Comparison of ENCODE assay signal across 10 cellular contexts in the genomic region with DNA sequence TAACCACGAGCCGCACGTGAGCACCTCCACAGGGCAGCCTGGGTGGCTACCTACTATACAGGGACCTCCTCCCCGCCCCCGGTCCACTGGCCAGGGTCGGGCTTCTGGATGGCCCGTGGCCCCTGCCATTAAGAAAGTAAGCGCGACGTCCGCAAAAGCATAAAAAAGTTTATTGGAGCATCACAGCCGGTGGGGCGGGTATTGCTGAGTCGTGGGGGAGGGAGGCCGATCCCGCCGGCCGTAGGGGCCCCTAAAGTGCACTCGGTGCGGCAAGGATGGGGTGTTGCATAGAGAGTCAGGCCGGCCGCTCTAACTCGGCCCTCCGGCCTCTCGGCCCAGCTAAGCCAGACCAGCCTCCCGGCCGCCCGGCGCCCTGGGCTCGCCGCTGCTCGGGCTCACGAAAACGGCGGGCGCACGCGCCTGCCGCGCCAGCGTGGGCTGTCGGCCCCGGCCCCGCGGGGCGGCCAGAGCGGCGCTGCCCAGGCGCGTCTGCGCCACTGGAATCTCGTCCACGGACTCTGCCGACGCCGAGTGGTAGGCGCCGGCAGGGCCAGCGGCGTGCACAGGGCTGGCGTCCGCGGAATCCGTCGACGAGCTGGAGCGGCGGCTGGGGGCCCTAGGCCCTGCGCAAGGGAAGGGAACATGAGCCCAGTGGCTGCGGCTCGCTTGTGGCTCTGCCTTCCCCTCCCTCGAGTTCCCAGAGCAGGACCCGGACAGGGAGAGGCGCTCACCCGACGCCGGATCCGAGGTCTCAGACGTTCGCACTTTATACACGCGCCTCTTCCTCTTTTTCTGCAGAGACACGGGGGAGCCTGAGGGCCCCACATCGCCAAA. TPM values are rescaled to one million over a fixed set of nuclear protein-coding genes. Genes with fewer than 3 reads are reported as not detected.
DNase-seq lines count a peak whose midpoint lies in the region; ATAC-seq and TF ChIP-seq lines count a peak whose summit lies in the region.
"Had no signal": no experiment of that assay in that cellular context is flagged by ENCODE, and none has a peak within 500 bp of the region (broad histone marks: within the 10 kb centered on the region; RNA-seq: fewer than 3 reads in every experiment).

No MANE protein-coding gene starts in this region.

- TF ChIP-seq CTCF in ascending aorta (IDR thresholded peaks at IDR 0.05): no peak

- H3K36me3 ChIP-seq in ascending aorta: no peaks in the 10 kb centered on the region

- DNase-seq in DMS53 (lab: John Stamatoyannopoulos, UW) (peak; percentile 30), DMS53 treated with DMSO at 0.1 percent for 48 hours (lab: John Stamatoyannopoulos, UW; ENCODE audit: unreplicated experiment) (no peak), ascending aorta (ENCODE audit: low spot score in 2 of 2) (peak in 1 of 2 donors; percentile 67), substantia nigra (lab: John Stamatoyannopoulos, UW) (peak in 1 of 49 donors; percentile 22), cerebellar nuclear complex (lab: John Stamatoyannopoulos, UW) (no peak), T-helper 9 cell (no peak)
- DNase-seq: SHP77 treated with DMSO at 0.1 percent for 48 hours had no signal

- ATAC-seq in HG02763 (IDR thresholded peaks at IDR 0.05; ENCODE audit: unreplicated experiment): no peak

- H3K4me1 ChIP-seq in ascending aorta: peaks cover 15 to 29% of the 10 kb centered on the region in 2 donors

- H3K9me3 ChIP-seq in ascending aorta: no peaks in the 10 kb centered on the region

- H3K27ac ChIP-seq in ascending aorta (peak overlapping the region; percentile 49 to 52), layer of hippocampus (ENCODE audit: low read depth, low read length) (peak overlapping the region; percentile 97), substantia nigra (ENCODE audit: low read depth, low read length, poor library complexity, severe bottlenecking) (peak overlapping the region; percentile 78)

- H3K4me3 ChIP-seq in ascending aorta: peak overlapping the region; percentile 39 to 58

- intact Hi-C loops in ascending aorta (cut with DNase I): loop anchor here (10.0 kb wide), 1 partner anchor 110 kb away; no protein-coding TSS in a partner anchor

- H3K27me3 ChIP-seq in ascending aorta: peaks cover 15% of the 10 kb centered on the region
- no peaks in the 10 kb centered on the region for H3K27me3 ChIP-seq in layer of hippocampus (ENCODE audit: control insufficient read depth, insufficient read depth, low read length)

RNA-seq across cellular contexts. Expression of a gene that starts 1.2 kb away (rescaled TPM):
- total RNA-seq in ascending aorta: 2.8 TPM
- total RNA-seq: lung microvascular endothelial cell had no signal

RNA-seq across cellular contexts. Expression of a gene that starts 21.8 kb away (rescaled TPM):
- 82.7 TPM for total RNA-seq in ascending aorta

RNA-seq across cellular contexts. Expression of a gene that starts 36.4 kb away (rescaled TPM):
- total RNA-seq in ascending aorta: 2.4 TPM
- total RNA-seq: lung microvascular endothelial cell had no signal
